In genomic region chr6:52231411-52232127, GRCh38 we compare ENCODE assay signal across 19 cellular contexts. TPM values are rescaled to one million over a fixed set of nuclear protein-coding genes. Genes with fewer than 3 reads are reported as not detected.
DNase-seq lines count a peak whose midpoint lies in the region; ATAC-seq and TF ChIP-seq lines count a peak whose summit lies in the region.
"Had no signal": no experiment of that assay in that cellular context is flagged by ENCODE, and none has a peak within 500 bp of the region (broad histone marks: within the 10 kb centered on the region; RNA-seq: fewer than 3 reads in every experiment).

No MANE protein-coding gene starts in this region.

- peaks cover 5% of the 10 kb centered on the region for H3K4me1 Mint-ChIP-seq in CD8-positive, alpha-beta T cell (ENCODE audit: low read depth)
- peaks cover 31% of the 10 kb centered on the region for H3K4me1 Mint-ChIP-seq in T-helper 2 cell treated with Interferon-gamma antibody and Interleukin-4, amounts not matched to agents 5 μg/mL and 100 μg/mL, for 36 hours (ENCODE audit: low read depth)
- peaks cover 6% of the 10 kb centered on the region in 2 donors for H3K4me1 Mint-ChIP-seq in effector memory CD8-positive, alpha-beta T cell (ENCODE audit: low read depth in 2 of 2)
- H3K4me1 Mint-ChIP-seq: stimulated activated memory B cell treated with anti-CD40 and anti-IgM and Interleukin-4, amounts not matched to agents 10 μg/mL and 1 μg/mL and 100 μg/mL, for 72 hours had no signal

- in situ Hi-C loops in G401 (cut with HindIII; ENCODE audit: low sequenced_read_pairs): no loop called here

- H3K27ac Mint-ChIP-seq in CD8-positive, alpha-beta T cell: no peak overlapping the region
- H3K27ac Mint-ChIP-seq in T-helper 2 cell treated with Interferon-gamma antibody and Interleukin-4, amounts not matched to agents 5 μg/mL and 100 μg/mL, for 36 hours: no peak overlapping the region
- no peak overlapping the region for H3K27ac Mint-ChIP-seq in effector memory CD8-positive, alpha-beta T cell
- H3K27ac Mint-ChIP-seq: progenitor cell of endocrine pancreas; stimulated activated memory B cell treated with anti-CD40 and anti-IgM and Interleukin-4, amounts not matched to agents 10 μg/mL and 1 μg/mL and 100 μg/mL, for 72 hours; T-cell had no signal

- peak in 3 of 7 experiments; percentile 7 to 38 (median 12) for DNase-seq in CD8-positive, alpha-beta T cell
- DNase-seq in T-helper 2 cell treated with Interferon-gamma antibody and Interleukin-4, amounts not matched to agents 5 μg/mL and 100 μg/mL, for 36 hours (ENCODE audit: low spot score): peak; percentile 35
- peak; percentile 35 to 38 (median 37) for DNase-seq in effector memory CD8-positive, alpha-beta T cell
- DNase-seq in G401 (ENCODE audit: low spot score) (no peak), DMS 273 treated with DMSO at 0.1 percent for 48 hours (lab: John Stamatoyannopoulos, UW) (no peak), coronary artery (ENCODE audit: low spot score) (no peak)
- DNase-seq: activated CD4-positive, CD25-positive, alpha-beta regulatory T cell; adrenal gland; EL; glutamatergic neuron; mucosa of descending colon; NCI-H1092 treated with DMSO at 0.1 percent for 48 hours; PC-3 had no signal

- POLR2A ChIA-PET in CD8-positive, alpha-beta T cell (lab: Charles Lee): no interaction called here

- H3K36me3 ChIP-seq in CD8-positive, alpha-beta T cell (ENCODE audit: insufficient read depth, low read length): no peaks in the 10 kb centered on the region
- H3K36me3 ChIP-seq: adrenal gland had no signal

- CTCF ChIA-PET in CD8-positive, alpha-beta T cell (lab: Charles Lee): interaction anchor here (0.9 kb wide), 1 partner anchor 32 kb away, joined by 3 read pairs; no protein-coding TSS in a partner anchor

- H3K4me3 Mint-ChIP-seq in CD8-positive, alpha-beta T cell: no peak overlapping the region
- H3K4me3 Mint-ChIP-seq in T-helper 2 cell treated with Interferon-gamma antibody and Interleukin-4, amounts not matched to agents 5 μg/mL and 100 μg/mL, for 36 hours: no peak overlapping the region
- no peak overlapping the region for H3K4me3 Mint-ChIP-seq in effector memory CD8-positive, alpha-beta T cell
- H3K4me3 Mint-ChIP-seq: stimulated activated memory B cell treated with anti-CD40 and anti-IgM and Interleukin-4, amounts not matched to agents 10 μg/mL and 1 μg/mL and 100 μg/mL, for 72 hours; T-cell had no signal

- H3K9me3 ChIP-seq in CD8-positive, alpha-beta T cell (ENCODE audit: low read length): no peaks in the 10 kb centered on the region
- H3K9me3 ChIP-seq: adrenal gland, mucosa of descending colon had no signal

- H3K27ac ChIP-seq in CD8-positive, alpha-beta T cell (ENCODE audit: low read depth, low read length): no peak overlapping the region
- H3K27ac ChIP-seq in coronary artery: no peak overlapping the region
- H3K27ac ChIP-seq: adrenal gland, epithelial cell of prostate had no signal

- H3K27me3 ChIP-seq in CD8-positive, alpha-beta T cell (ENCODE audit: insufficient read depth, low read length): no peaks in the 10 kb centered on the region
- H3K27me3 ChIP-seq: adrenal gland had no signal

- peak; percentile 59 for ATAC-seq in CD8-positive, alpha-beta T cell
- ATAC-seq in GM18520 (IDR thresholded peaks at IDR 0.05; ENCODE audit: unreplicated experiment): peak; percentile 32
- peak; percentile 96 for ATAC-seq in effector memory CD8-positive, alpha-beta T cell (replicated peaks)
- ATAC-seq: mucosa of descending colon; PC-3; stimulated activated memory B cell treated with anti-CD40 and anti-IgM and Interleukin-4, amounts not matched to agents 10 μg/mL and 1 μg/mL and 100 μg/mL, for 72 hours had no signal

- intact Hi-C loops in CD8-positive, alpha-beta T cell (cut with DNase I, micrococcal nuclease): no loop called here

- peaks cover 15% of the 10 kb centered on the region for H3K27me3 Mint-ChIP-seq in CD8-positive, alpha-beta T cell (ENCODE audit: low read depth)
- H3K27me3 Mint-ChIP-seq in T-helper 2 cell treated with Interferon-gamma antibody and Interleukin-4, amounts not matched to agents 5 μg/mL and 100 μg/mL, for 36 hours (ENCODE audit: low read depth): peaks cover 59% of the 10 kb centered on the region
- H3K27me3 Mint-ChIP-seq in effector memory CD8-positive, alpha-beta T cell: peaks cover 43 to 74% of the 10 kb centered on the region in 2 donors

- no peaks in the 10 kb centered on the region for H3K36me3 Mint-ChIP-seq in CD8-positive, alpha-beta T cell
- no peaks in the 10 kb centered on the region for H3K36me3 Mint-ChIP-seq in T-helper 2 cell treated with Interferon-gamma antibody and Interleukin-4, amounts not matched to agents 5 μg/mL and 100 μg/mL, for 36 hours (ENCODE audit: low read depth)
- H3K36me3 Mint-ChIP-seq in effector memory CD8-positive, alpha-beta T cell (ENCODE audit: insufficient read depth): no peaks in the 10 kb centered on the region
- H3K36me3 Mint-ChIP-seq: stimulated activated memory B cell treated with anti-CD40 and anti-IgM and Interleukin-4, amounts not matched to agents 10 μg/mL and 1 μg/mL and 100 μg/mL, for 72 hours; T-cell had no signal

- H3K9me3 Mint-ChIP-seq in CD8-positive, alpha-beta T cell: no peaks in the 10 kb centered on the region
- no peaks in the 10 kb centered on the region for H3K9me3 Mint-ChIP-seq in T-helper 2 cell treated with Interferon-gamma antibody and Interleukin-4, amounts not matched to agents 5 μg/mL and 100 μg/mL, for 36 hours
- H3K9me3 Mint-ChIP-seq in effector memory CD8-positive, alpha-beta T cell: no peaks in the 10 kb centered on the region
- H3K9me3 Mint-ChIP-seq: stimulated activated memory B cell treated with anti-CD40 and anti-IgM and Interleukin-4, amounts not matched to agents 10 μg/mL and 1 μg/mL and 100 μg/mL, for 72 hours; T-cell had no signal

- H3K4me3 ChIP-seq in CD8-positive, alpha-beta T cell (ENCODE audit: low read depth, low read length): no peak overlapping the region
- H3K4me3 ChIP-seq in coronary artery: no peak overlapping the region
- H3K4me3 ChIP-seq: adrenal gland, mucosa of descending colon had no signal

- H3K4me1 ChIP-seq in CD8-positive, alpha-beta T cell (ENCODE audit: insufficient read depth, low read length): no peaks in the 10 kb centered on the region
- H3K4me1 ChIP-seq: adrenal gland had no signal

- TF ChIP-seq CTCF in CD8-positive, alpha-beta T cell (IDR thresholded peaks at IDR 0.05): no peak
- no peak for TF ChIP-seq CTCF in coronary artery (IDR thresholded peaks at IDR 0.05)

RNA-seq across cellular contexts. Expression of gene IL17F, which starts 12.7 kb away (rescaled TPM):
- not detected for total RNA-seq in CD8-positive, alpha-beta T cell
- not detected in 2 replicates for total RNA-seq in G401 (2014; rRNA removed; shearing (Covaris generic))
- total RNA-seq: adrenal gland, mucosa of descending colon, NCI-H460, PC-3, progenitor cell of endocrine pancreas, T-cell had no signal

RNA-seq across cellular contexts. Expression of gene IL17A, which starts 45.4 kb away (rescaled TPM):
- not detected for total RNA-seq in CD8-positive, alpha-beta T cell
- not detected in 2 replicates for total RNA-seq in G401 (2014; rRNA removed; shearing (Covaris generic))
- total RNA-seq: adrenal gland, mucosa of descending colon, NCI-H460, PC-3, progenitor cell of endocrine pancreas, T-cell had no signal

RNA-seq across cellular contexts. Expression of gene MCM3, which starts 53.0 kb away (rescaled TPM):
- 1 to 10 TPM; 6.2 to 6.8 TPM for total RNA-seq in CD8-positive, alpha-beta T cell
- total RNA-seq in G401 (2014; rRNA removed; shearing (Covaris generic)): 326 and 392 TPM in 2 replicates

Comparison
In these comparisons a context has a peak if more than half of its experiments do, and no peak if none do; other contexts are left out.
1. ATAC-seq: peak in every context shown above with its lines; median percentile 96 in effector memory CD8-positive, alpha-beta T cell; 59 in CD8-positive, alpha-beta T cell; 32 in GM18520.
2. DNase-seq: peak in T-helper 2 cell treated with Interferon-gamma antibody and Interleukin-4, amounts not matched to agents 5 μg/mL and 100 μg/mL, for 36 hours (single experiment) and effector memory CD8-positive, alpha-beta T cell (3 of 3); none in G401 (single experiment), DMS 273 treated with DMSO at 0.1 percent for 48 hours (single experiment) and coronary artery (single experiment).
3. RNA of gene MCM3, which starts 53.0 kb away (total RNA-seq): 326 to 392 TPM in G401; 6.2 to 6.8 TPM in CD8-positive, alpha-beta T cell; every median in the first group is over 10 times any median in the second.